In genomic region chr19:11435833-11436313, GRCh38 we compare ENCODE assay signal across 7 cellular contexts. TPM values are rescaled to one million over a fixed set of nuclear protein-coding genes. Genes with fewer than 3 reads are reported as not detected.
DNase-seq lines count a peak whose midpoint lies in the region; TF ChIP-seq lines count a peak whose summit lies in the region.

No MANE protein-coding gene starts in this region.

- H3K9me2 ChIP-seq in OCI-LY7 (ENCODE audit: insufficient read depth, low read length): no peaks in the 10 kb centered on the region

- H3K9me3 ChIP-seq in OCI-LY7 (ENCODE audit: low read length) (no peaks in the 10 kb centered on the region), muscle layer of duodenum (ENCODE audit: control insufficient read depth in 1 of 2, low read length in 2 of 2) (no peaks in the 10 kb centered on the region)

- BruUV-seq in OCI-LY7 (replicated peaks; lab: Mats Ljungman, UMichigan): TSS peak; percentile 77

- H3K4me2 ChIP-seq in OCI-LY7 (ENCODE audit: low read length): peak overlapping the region; percentile 98

- peak overlapping the region; percentile 84 for H3K4me3 ChIP-seq in GM12865 (ENCODE audit: low read depth, low read length)
- peak overlapping the region; percentile 92 for H3K4me3 ChIP-seq in OCI-LY7 (ENCODE audit: low read depth, low read length, poor library complexity, severe bottlenecking)
- H3K4me3 ChIP-seq in coronary artery: peak overlapping the region; percentile 84
- H3K4me3 ChIP-seq in muscle layer of duodenum (ENCODE audit: low read depth in 1 of 2, low read length in 2 of 2): peak overlapping the region; percentile 94 to 96

- no peak for TF ChIP-seq CTCF in GM12865 (IDR thresholded peaks at IDR 0.05; ENCODE audit: insufficient read depth, low read depth, low read length, missing control alignments)
- no peak for TF ChIP-seq CTCF in OCI-LY7 (conservative IDR thresholded peaks at IDR 0.05; ENCODE audit: low read length)
- no peak for TF ChIP-seq CTCF in coronary artery (IDR thresholded peaks at IDR 0.05)

- H3K4me1 ChIP-seq in OCI-LY7 (ENCODE audit: insufficient read depth, low read length, poor library complexity, severe bottlenecking): peaks cover 24% of the 10 kb centered on the region
- H3K4me1 ChIP-seq in muscle layer of duodenum (ENCODE audit: control insufficient read depth in 1 of 2, insufficient read depth in 2 of 2, low read length in 2 of 2): peaks cover 6 to 18% of the 10 kb centered on the region in 2 donors

- H3K79me2 ChIP-seq in OCI-LY7 (ENCODE audit: insufficient read depth, low read depth, low read length): peaks cover 14% of the 10 kb centered on the region; the same call in 1 of the 2 replicates

- DNase-seq in GM12865 (ENCODE audit: low read depth) (peak; percentile 34), OCI-LY7 (ENCODE audit: low spot score) (peak; percentile 18), coronary artery (ENCODE audit: low spot score) (no peak), activated gamma-delta T cell treated with Interleukin-2 at 50 U/mL for 16 hours (no peak), 8988T (no peak), NCI-H446 (lab: John Stamatoyannopoulos, UW) (no peak)

- H3K36me3 ChIP-seq in OCI-LY7 (ENCODE audit: insufficient read depth, low read length) (peaks cover 40% of the 10 kb centered on the region), muscle layer of duodenum (ENCODE audit: control insufficient read depth in 1 of 2, insufficient read depth in 2 of 2, low read length in 2 of 2) (peaks cover 12 to 20% of the 10 kb centered on the region in 2 donors)

- POLR2A ChIA-PET in OCI-LY7 (lab: Charles Lee): interaction anchor here (1.4 kb wide), 1 partner anchor 55 kb away, joined by 3 read pairs; no protein-coding TSS in a partner anchor

- CTCF ChIA-PET in OCI-LY7 (lab: Charles Lee; ENCODE audit: unreplicated experiment): interaction anchor here (0.5 kb wide), 1 partner anchor 107 kb away, joined by 3 read pairs; no protein-coding TSS in a partner anchor

- H4K20me1 ChIP-seq in OCI-LY7 (ENCODE audit: insufficient read depth, low read length): no peaks in the 10 kb centered on the region

- H3K27ac ChIP-seq in OCI-LY7 (ENCODE audit: low read depth, low read length, poor library complexity, severe bottlenecking): peak overlapping the region; percentile 33
- peak overlapping the region; percentile 58 to 86 for H3K27ac ChIP-seq in coronary artery
- H3K27ac ChIP-seq in muscle layer of duodenum (ENCODE audit: low read length): peak overlapping the region; percentile 90

- peak overlapping the region; percentile 14; the same call in 1 of the 2 replicates for H2AFZ ChIP-seq in OCI-LY7 (ENCODE audit: low read length)

- intact Hi-C loops in OCI-LY7 (cut with micrococcal nuclease; ENCODE audit: unreplicated experiment): loop anchor here (1.0 to 5.0 kb wide), 2 partner anchors 55 to 144 kb away; no protein-coding TSS in a partner anchor

- no peaks in the 10 kb centered on the region for H3K27me3 ChIP-seq in muscle layer of duodenum (ENCODE audit: low read depth, low read length)

RNA-seq across cellular contexts. Expression of gene PRKCSH, which starts 0.4 kb away (rescaled TPM):
- 61.8 and 95.6 TPM in 2 replicates for total RNA-seq in OCI-LY7 (2014; rRNA removed; shearing (Covaris generic))
- total RNA-seq in OCI-LY7 (2022): 271 and 297 TPM in 2 replicates

RNA-seq across cellular contexts. Expression of gene ODAD3, which starts 1.0 kb away (rescaled TPM):
- 0.28 and 0.57 TPM in 2 replicates for total RNA-seq in OCI-LY7 (2014; rRNA removed; shearing (Covaris generic))
- 0.79 and 1.2 TPM in 2 replicates for total RNA-seq in OCI-LY7 (2022)

RNA-seq across cellular contexts. Expression of gene RGL3, which starts 16.8 kb away (rescaled TPM):
- total RNA-seq in OCI-LY7 (2014; rRNA removed; shearing (Covaris generic)): 0.41 TPM in 1 of 2 replicates, not detected in the other
- total RNA-seq in OCI-LY7 (2022): 0.49 and 0.61 TPM in 2 replicates

RNA-seq across cellular contexts. Expression of gene ELAVL3, which starts 45.0 kb away (rescaled TPM):
- 0.95 TPM in 1 of 2 replicates, not detected in the other for total RNA-seq in OCI-LY7 (2014; rRNA removed; shearing (Covaris generic))
- 0.30 TPM in 1 of 2 replicates, not detected in the other for total RNA-seq in OCI-LY7 (2022)

RNA-seq across cellular contexts. Expression of gene EPOR, which starts 51.8 kb away (rescaled TPM):
- total RNA-seq in OCI-LY7 (2014; rRNA removed; shearing (Covaris generic)): 9.9 and 19.6 TPM in 2 replicates
- 11.3 and 15.7 TPM in 2 replicates for total RNA-seq in OCI-LY7 (2022)

Comparison
In these comparisons a context has a peak if more than half of its experiments do, and no peak if none do; other contexts are left out.
1. DNase-seq: peak in GM12865 (single experiment) and OCI-LY7 (single experiment); none in coronary artery (single experiment), activated gamma-delta T cell treated with Interleukin-2 at 50 U/mL for 16 hours (single experiment), 8988T (single experiment) and NCI-H446 (0 of 2).
2. H3K27ac ChIP-seq: peak in every context shown above with its lines; median percentile 90 in muscle layer of duodenum; 72 in coronary artery; 33 in OCI-LY7.
3. Peak in every context shown above with its lines, with median percentiles within 50 percentile points of each other: H3K4me3 ChIP-seq.